Comparison of ENCODE assay signal across 23 cellular contexts in genomic region chr9:133718533-133719315, GRCh38. TPM values are rescaled to one million over a fixed set of nuclear protein-coding genes. Genes with fewer than 3 reads are reported as not detected.
DNase-seq lines count a peak whose midpoint lies in the region; ATAC-seq and TF ChIP-seq lines count a peak whose summit lies in the region.
"Had no signal": no experiment of that assay in that cellular context is flagged by ENCODE, and none has a peak within 500 bp of the region (broad histone marks: within the 10 kb centered on the region; RNA-seq: fewer than 3 reads in every experiment).

No MANE protein-coding gene starts in this region.

- no peak overlapping the region for H2BK120ac ChIP-seq in neuronal stem cell (ENCODE audit: low read depth, low read length)

- no peak overlapping the region for H3K27ac ChIP-seq in neuronal stem cell (replicated peaks; ENCODE audit: low read length)
- no peak overlapping the region for H3K27ac ChIP-seq in CD8-positive, alpha-beta memory T cell (ENCODE audit: low read depth, low read length)
- H3K27ac ChIP-seq: BLaER1 treated with 17β-estradiol and CSF1 and Interleukin-3, amounts not matched to agents 10 nM and 100 nM; GM23248; PC-9; SJSA1 had no signal

- H3K18ac ChIP-seq in neuronal stem cell (ENCODE audit: low read length) = no peak overlapping the region

- peaks cover 11% of the 10 kb centered on the region for H3K27me3 Mint-ChIP-seq in glutamatergic neuron (ENCODE audit: unreplicated experiment)
- H3K27me3 Mint-ChIP-seq in CD8-positive, alpha-beta memory T cell = peaks cover 7 to 30% of the 10 kb centered on the region in 2 donors
- H3K27me3 Mint-ChIP-seq: CD4-positive, alpha-beta T cell had no signal

- no peak overlapping the region for H3K14ac ChIP-seq in neuronal stem cell (ENCODE audit: low read length)

- no peak overlapping the region for H3K9ac ChIP-seq in neuronal stem cell (ENCODE audit: low read depth, low read length, poor library complexity)
- H3K9ac ChIP-seq: BLaER1 treated with 17β-estradiol and CSF1 and Interleukin-3, amounts not matched to agents 10 nM and 100 nM; GM23248 had no signal

- ATAC-seq in activated naive CD4-positive, alpha-beta T cell treated with anti-CD3 and anti-CD28 coated beads, Interleukin-2, amount 50 U/mL, for 72 hours = no peak

- POLR2A ChIA-PET in CD8-positive, alpha-beta memory T cell (lab: Charles Lee) = no interaction called here

- no peak overlapping the region for H4K91ac ChIP-seq in neuronal stem cell (ENCODE audit: low read depth, low read length, poor library complexity)

- no peak overlapping the region for H4K8ac ChIP-seq in neuronal stem cell (ENCODE audit: low read depth, low read length)

- H3K4me2 ChIP-seq in neuronal stem cell (ENCODE audit: insufficient read depth, low read length, poor library complexity, severe bottlenecking) = no peak overlapping the region
- H3K4me2 ChIP-seq: BLaER1 treated with 17β-estradiol and CSF1 and Interleukin-3, amounts not matched to agents 10 nM and 100 nM; PC-9 had no signal

- H3K36me3 Mint-ChIP-seq in activated naive CD4-positive, alpha-beta T cell treated with anti-CD3 and anti-CD28 coated beads, Interleukin-2, amount 50 U/mL, for 72 hours = peaks cover 0 to 8% of the 10 kb centered on the region in 2 donors
- H3K36me3 Mint-ChIP-seq in glutamatergic neuron (ENCODE audit: unreplicated experiment) = peaks cover 14% of the 10 kb centered on the region
- no peaks in the 10 kb centered on the region for H3K36me3 Mint-ChIP-seq in CD8-positive, alpha-beta memory T cell

- no peak overlapping the region for H3K4me3 ChIP-seq in neuronal stem cell (ENCODE audit: low read length in 2 of 2)
- H3K4me3 ChIP-seq in CD8-positive, alpha-beta memory T cell (ENCODE audit: low read length) = no peak overlapping the region
- H3K4me3 ChIP-seq: BLaER1 treated with 17β-estradiol and CSF1 and Interleukin-3, amounts not matched to agents 10 nM and 100 nM; GM23248; MG63; PC-9; SJSA1 had no signal

- H2BK12ac ChIP-seq in neuronal stem cell (ENCODE audit: low read length) = no peak overlapping the region

- peaks cover 8 to 12% of the 10 kb centered on the region in 2 donors for H3K4me1 ChIP-seq in neuronal stem cell (ENCODE audit: control insufficient read depth in 2 of 2, insufficient read depth in 1 of 2, low read depth in 1 of 2, low read length in 2 of 2)
- no peaks in the 10 kb centered on the region for H3K4me1 ChIP-seq in CD8-positive, alpha-beta memory T cell (ENCODE audit: insufficient read depth, low read length)

- no peak overlapping the region for H2BK5ac ChIP-seq in neuronal stem cell (ENCODE audit: low read length)

- no peaks in the 10 kb centered on the region for H3K9me3 ChIP-seq in neuronal stem cell (replicated peaks in 1 of 2; ENCODE audit: control insufficient read depth in 2 of 2, insufficient read depth in 1 of 2, low read depth in 1 of 2, low read length in 2 of 2)
- no peaks in the 10 kb centered on the region for H3K9me3 ChIP-seq in CD8-positive, alpha-beta memory T cell (ENCODE audit: low read length)
- H3K9me3 ChIP-seq: MG63 had no signal

- H3K79me1 ChIP-seq in neuronal stem cell (ENCODE audit: low read depth, low read length) = no peaks in the 10 kb centered on the region

- no peak overlapping the region for H3K4me3 Mint-ChIP-seq in glutamatergic neuron (ENCODE audit: unreplicated experiment)
- H3K4me3 Mint-ChIP-seq in CD8-positive, alpha-beta memory T cell = no peak overlapping the region
- H3K4me3 Mint-ChIP-seq: CD4-positive, alpha-beta T cell; H9 had no signal

- H3K27me3 ChIP-seq in neuronal stem cell (ENCODE audit: control insufficient read depth in 3 of 3, insufficient read depth in 3 of 3, low read depth in 1 of 3, low read length in 3 of 3) = no peaks in the 10 kb centered on the region
- no peaks in the 10 kb centered on the region for H3K27me3 ChIP-seq in CD8-positive, alpha-beta memory T cell (ENCODE audit: insufficient read depth, low read length, poor library complexity, severe bottlenecking)

- no CpG with 5 or more reads among the region's 15 CpGs for WGBS in neuronal stem cell (ENCODE audit: extremely low coverage in 2 of 2, insufficient read length in 2 of 2, insufficient replicate concordance in 1 of 2), 2 donors

- H2AK5ac ChIP-seq in neuronal stem cell (ENCODE audit: low read depth, low read length) = peak overlapping the region; percentile 19

- TF ChIP-seq CTCF in glutamatergic neuron (IDR thresholded peaks at IDR 0.05; ENCODE audit: partially characterized antibody, unreplicated experiment) = no peak

- H3K4me1 Mint-ChIP-seq in glutamatergic neuron (ENCODE audit: low read depth, unreplicated experiment) = peaks cover 14% of the 10 kb centered on the region
- peaks cover 0 to 4% (median 0%) of the 10 kb centered on the region in 3 donors for H3K4me1 Mint-ChIP-seq in CD8-positive, alpha-beta memory T cell

- H2BK15ac ChIP-seq in neuronal stem cell (ENCODE audit: low read length) = no peak overlapping the region

- no peak overlapping the region for H2AFZ ChIP-seq in neuronal stem cell (ENCODE audit: low read length)
- H2AFZ ChIP-seq: GM23248, PC-9 had no signal

- peaks cover 0 to 5% of the 10 kb centered on the region in 2 donors for H3K9me3 Mint-ChIP-seq in activated naive CD4-positive, alpha-beta T cell treated with anti-CD3 and anti-CD28 coated beads, Interleukin-2, amount 50 U/mL, for 72 hours
- H3K9me3 Mint-ChIP-seq in glutamatergic neuron (ENCODE audit: unreplicated experiment) = peaks cover 6% of the 10 kb centered on the region
- no peaks in the 10 kb centered on the region for H3K9me3 Mint-ChIP-seq in CD8-positive, alpha-beta memory T cell
- H3K9me3 Mint-ChIP-seq: CD4-positive, alpha-beta T cell had no signal

- H3K27ac Mint-ChIP-seq in activated naive CD4-positive, alpha-beta T cell treated with anti-CD3 and anti-CD28 coated beads, Interleukin-2, amount 50 U/mL, for 72 hours = peak overlapping the region; percentile 15 to 33
- H3K27ac Mint-ChIP-seq in glutamatergic neuron (ENCODE audit: unreplicated experiment) = no peak overlapping the region
- peak overlapping the region in 1 of 8 donors; percentile 54 for H3K27ac Mint-ChIP-seq in CD8-positive, alpha-beta memory T cell
- H3K27ac Mint-ChIP-seq: CD4-positive, alpha-beta T cell; H9 had no signal

- no peaks in the 10 kb centered on the region for H3K36me3 ChIP-seq in neuronal stem cell (replicated peaks in 1 of 2; ENCODE audit: control insufficient read depth in 2 of 2, insufficient read depth in 2 of 2, low read length in 2 of 2)
- H3K36me3 ChIP-seq in CD8-positive, alpha-beta memory T cell (ENCODE audit: insufficient read depth, low read length) = no peaks in the 10 kb centered on the region
- H3K36me3 ChIP-seq: MG63 had no signal

- CTCF ChIA-PET in CD8-positive, alpha-beta memory T cell (lab: Charles Lee) = no interaction called here

- H3K23ac ChIP-seq in neuronal stem cell (ENCODE audit: low read depth, low read length, poor library complexity) = no peak overlapping the region

- no peak for DNase-seq in activated naive CD4-positive, alpha-beta T cell treated with anti-CD3 and anti-CD28 coated beads, Interleukin-2, amount 50 U/mL, for 72 hours (ENCODE audit: low spot score in 2 of 2)
- DNase-seq in activated naive CD4-positive, alpha-beta T cell treated with anti-CD3 and anti-CD28 coated beads, Interleukin-2, amount 50 U/mL, for 16 hours = no peak
- DNase-seq in glutamatergic neuron (peak; percentile 7), neuronal stem cell (ENCODE audit: low spot score) (no peak)
- no peak for DNase-seq in CD8-positive, alpha-beta memory T cell
- DNase-seq in NK-92 treated with Interleukin-12 subunit alpha and Interleukin-12 subunit beta, amount 100 ng/mL, for 24 hours (lab: John Stamatoyannopoulos, UW) = no peak
- DNase-seq in central memory CD4-positive, alpha-beta T cell = no peak
- DNase-seq: AML-193; CD4-positive, alpha-beta T cell; COR-L47; DMS53; GM23248; H9; KBM-7; MG63; NCI-H2029; NCI-H446; NCI-H524 treated with DMSO at 0.1 percent for 48 hours; NCI-H774; PC-9; Right ventricle myocardium superior had no signal

- H3K4ac ChIP-seq in neuronal stem cell (ENCODE audit: low read length) = no peak overlapping the region

RNA-seq across cellular contexts. Expression of gene SARDH, which starts 19.4 kb away (rescaled TPM):
- total RNA-seq in activated naive CD4-positive, alpha-beta T cell treated with anti-CD3 and anti-CD28 coated beads, Interleukin-2, amount 50 U/mL, for 72 hours = 1 to 10 TPM; 3.5 to 7.5 TPM
- 2.0 TPM for total RNA-seq in glutamatergic neuron (ENCODE audit: unreplicated experiment)
- 3.8 TPM for polyA plus RNA-seq in neuronal stem cell (2013, experiment 1 of 2)
- polyA plus RNA-seq in neuronal stem cell (2013, experiment 2 of 2) = 3.7 TPM
- total RNA-seq in CD8-positive, alpha-beta memory T cell = 1 to 10 TPM; 1.3 to 2.0 TPM
- polyA plus RNA-seq in CD8-positive, alpha-beta memory T cell = 1.8 TPM
